9 cellular contexts compared by ENCODE assay signal in the genomic region with DNA sequence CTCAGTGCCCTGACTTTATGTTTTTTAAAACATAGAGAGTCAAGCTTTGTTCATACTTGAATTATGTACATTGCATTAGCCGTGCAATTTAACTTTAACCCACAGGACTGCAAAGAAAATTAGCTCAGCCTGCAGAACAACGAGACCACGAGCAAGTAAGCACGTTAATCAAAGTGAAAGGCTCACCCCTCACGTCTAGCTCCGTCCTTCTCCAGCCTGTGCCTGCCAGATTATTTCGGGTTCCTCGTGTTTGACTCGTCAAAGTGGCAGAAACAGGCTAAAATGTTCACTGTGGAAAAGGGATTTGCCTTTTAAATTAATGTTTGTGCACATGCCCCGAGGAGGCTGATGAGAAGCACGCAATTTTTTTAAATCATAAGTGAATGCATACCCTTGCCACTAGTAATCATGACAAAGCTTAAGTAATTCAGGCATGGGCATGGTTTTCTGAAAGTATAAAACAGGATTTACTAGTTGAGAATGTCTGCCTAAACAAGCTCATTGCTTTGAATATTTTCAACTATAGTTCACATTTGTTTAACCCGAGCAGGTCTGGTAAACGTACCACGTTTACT. TPM values are rescaled to one million over a fixed set of nuclear protein-coding genes. Genes with fewer than 3 reads are reported as not detected.
A peak's percentile ranks its signal among the peaks of the same experiment; 100 is the strongest.
DNase-seq lines count a peak whose midpoint lies in the region; ATAC-seq, FAIRE-seq and TF ChIP-seq lines count a peak whose summit lies in the region.
"Had no signal": no experiment of that assay in that cellular context is flagged by ENCODE, and none has a peak within 500 bp of the region (broad histone marks: within the 10 kb centered on the region; RNA-seq: fewer than 3 reads in every experiment).

No MANE protein-coding gene starts in this region.

- H3K4me1 ChIP-seq in parathyroid adenoma, result peaks cover 36% of the 10 kb centered on the region
- H3K4me1 ChIP-seq in HepG2 (ENCODE audit: insufficient read depth, low read length), result peaks cover 21% of the 10 kb centered on the region

- H2AFZ ChIP-seq in parathyroid adenoma (peak overlapping the region; percentile 52), HepG2 (ENCODE audit: low read length) (no peak overlapping the region)

- intact Hi-C loops in HepG2 (cut with micrococcal nuclease; ENCODE audit: unreplicated experiment), result no loop called here

- TF ChIP-seq RAD21 in HepG2 (CRISPR knock-in tag; IDR thresholded peaks at IDR 0.05), result no peak

- BruUV-seq in HepG2 (replicated peaks; lab: Mats Ljungman, UMichigan), result no TSS peak

- H3K4me3 ChIP-seq in parathyroid adenoma (ENCODE audit: low read depth, low read length) (no peak overlapping the region), HepG2 (replicated peaks in 1 of 3; ENCODE audit: insufficient read depth in 1 of 3, low read depth in 2 of 3, low read length in 3 of 3) (no peak overlapping the region)

- peaks cover 4% of the 10 kb centered on the region for H3K79me2 ChIP-seq in parathyroid adenoma
- H3K79me2 ChIP-seq in HepG2 (ENCODE audit: insufficient read depth, low read length), result no peaks in the 10 kb centered on the region

- POLR2A ChIA-PET in HepG2 (lab: Yijun Ruan, JAX), result no interaction called here

- no peak for FAIRE-seq in HepG2 (lab: Jason Lieb, UNC)

- TF ChIP-seq CTCF in parathyroid adenoma (IDR thresholded peaks at IDR 0.05) (no peak), HepG2 (CRISPR knock-in tag; IDR thresholded peaks at IDR 0.05) (no peak)

- peak; percentile 42 for DNase-seq in COR-L47 (lab: John Stamatoyannopoulos, UW)
- DNase-seq in NCI-H2081 (lab: John Stamatoyannopoulos, UW), result peak; percentile 18 to 68
- DNase-seq in cerebellar cortex (ENCODE audit: low spot score), result peak; percentile 55
- DNase-seq in activated T-cell treated with anti-CD3 and anti-CD28 coated beads for 4 hours, result no peak
- DNase-seq in stimulated activated CD4-positive, alpha-beta T cell treated with anti-CD3 and anti-CD28 coated beads, Interleukin-4, amount 100 ng/mL, for 24 hours, result no peak
- no peak for DNase-seq in HepG2 (ENCODE audit: low spot score)
- DNase-seq: H9 had no signal

- WGBS in HepG2 (ENCODE audit: low lambda C conversion rate), result 95% methylated on average over 14 of the region's 14 CpGs

- H3K9me3 ChIP-seq in parathyroid adenoma (ENCODE audit: control insufficient read depth, low read length), result no peaks in the 10 kb centered on the region
- no peaks in the 10 kb centered on the region for H3K9me3 ChIP-seq in HepG2 (ENCODE audit: low read length)

- H3K9ac ChIP-seq in parathyroid adenoma, result no peak overlapping the region
- H3K9ac ChIP-seq in HepG2 (ENCODE audit: insufficient read depth, low read depth, low read length), result no peak overlapping the region

- H4K20me1 ChIP-seq in HepG2 (ENCODE audit: insufficient read depth, low read length), result no peaks in the 10 kb centered on the region

- in situ Hi-C loops in HepG2 (cut with HindIII; ENCODE audit: extremely low pct_ligation_motif_present, low pct_unique_long_range_greater_than_20kb), result no loop called here

- no peak for ATAC-seq in HepG2
- ATAC-seq in GM18502 (IDR thresholded peaks at IDR 0.05; ENCODE audit: poor library complexity, unreplicated experiment), result no peak

- H3K36me3 ChIP-seq in parathyroid adenoma (ENCODE audit: control insufficient read depth, insufficient read depth, low read length), result no peaks in the 10 kb centered on the region
- H3K36me3 ChIP-seq in HepG2 (replicated peaks in 1 of 2; ENCODE audit: control insufficient read depth in 1 of 2, insufficient read depth in 2 of 2, low read length in 2 of 2), result peaks cover 14 to 68% of the 10 kb centered on the region in 2 experiments

- peak overlapping the region; percentile 91 for H3K27ac ChIP-seq in parathyroid adenoma
- no peak overlapping the region for H3K27ac ChIP-seq in HepG2 (ENCODE audit: extremely low read length, insufficient read depth, low read length)

- no peak for TF ChIP-seq POLR2A in HepG2 (IDR thresholded peaks at IDR 0.05; ENCODE audit: insufficient read depth in 1 of 2, low read depth in 2 of 2, low read length in 2 of 2)

- no peaks in the 10 kb centered on the region for H3K27me3 ChIP-seq in parathyroid adenoma (ENCODE audit: control insufficient read depth, insufficient read depth, low read length)
- no peaks in the 10 kb centered on the region for H3K27me3 ChIP-seq in HepG2 (ENCODE audit: control insufficient read depth in 1 of 2, insufficient read depth in 2 of 2, low read length in 2 of 2)

- no peak for TF ChIP-seq EP300 in HepG2 (IDR thresholded peaks at IDR 0.05; ENCODE audit: low read depth in 2 of 2, low read length in 2 of 2)
- no peak for TF ChIP-seq EP300 in HepG2 (CRISPR knock-in tag; IDR thresholded peaks at IDR 0.05; ENCODE audit: borderline replicate concordance)

- H3K4me2 ChIP-seq in parathyroid adenoma (ENCODE audit: low read length) (no peak overlapping the region), HepG2 (ENCODE audit: low read depth, low read length) (no peak overlapping the region)

- CTCF ChIA-PET in HepG2 (lab: Yijun Ruan, JAX; ENCODE audit: low intra/inter-chr PET ratio, low total read pairs), result no interaction called here

TF ChIP-seq in HepG2, 621 proteins besides CTCF, POLR2A, EP300 and RAD21 (continues in another document):
- TF ChIP-seq, protein P1, sequence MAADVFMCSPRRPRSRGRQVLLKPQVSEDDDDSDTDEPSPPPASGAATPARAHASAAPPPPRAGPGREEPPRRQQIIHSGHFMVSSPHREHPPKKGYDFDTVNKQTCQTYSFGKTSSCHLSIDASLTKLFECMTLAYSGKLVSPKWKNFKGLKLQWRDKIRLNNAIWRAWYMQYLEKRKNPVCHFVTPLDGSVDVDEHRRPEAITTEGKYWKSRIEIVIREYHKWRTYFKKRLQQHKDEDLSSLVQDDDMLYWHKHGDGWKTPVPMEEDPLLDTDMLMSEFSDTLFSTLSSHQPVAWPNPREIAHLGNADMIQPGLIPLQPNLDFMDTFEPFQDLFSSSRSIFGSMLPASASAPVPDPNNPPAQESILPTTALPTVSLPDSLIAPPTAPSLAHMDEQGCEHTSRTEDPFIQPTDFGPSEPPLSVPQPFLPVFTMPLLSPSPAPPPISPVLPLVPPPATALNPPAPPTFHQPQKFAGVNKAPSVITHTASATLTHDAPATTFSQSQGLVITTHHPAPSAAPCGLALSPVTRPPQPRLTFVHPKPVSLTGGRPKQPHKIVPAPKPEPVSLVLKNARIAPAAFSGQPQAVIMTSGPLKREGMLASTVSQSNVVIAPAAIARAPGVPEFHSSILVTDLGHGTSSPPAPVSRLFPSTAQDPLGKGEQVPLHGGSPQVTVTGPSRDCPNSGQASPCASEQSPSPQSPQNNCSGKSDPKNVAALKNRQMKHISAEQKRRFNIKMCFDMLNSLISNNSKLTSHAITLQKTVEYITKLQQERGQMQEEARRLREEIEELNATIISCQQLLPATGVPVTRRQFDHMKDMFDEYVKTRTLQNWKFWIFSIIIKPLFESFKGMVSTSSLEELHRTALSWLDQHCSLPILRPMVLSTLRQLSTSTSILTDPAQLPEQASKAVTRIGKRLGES (CRISPR knock-in tag; IDR thresholded peaks at IDR 0.05; ENCODE audit: borderline replicate concordance), result no peak
- TF ChIP-seq YEATS4 (CRISPR knock-in tag; IDR thresholded peaks at IDR 0.05; ENCODE audit: borderline replicate concordance) (no peak), ZNF572 (CRISPR knock-in tag; IDR thresholded peaks at IDR 0.05) (no peak), ZNF891 (CRISPR knock-in tag; IDR thresholded peaks at IDR 0.05) (no peak), FOXA1 (IDR thresholded peaks at IDR 0.05) (no peak), FOXA1 (CRISPR knock-in tag; IDR thresholded peaks at IDR 0.05) (no peak), HNRNPL (IDR thresholded peaks at IDR 0.05; ENCODE audit: low read depth, low read length) (no peak), ZNF329 (CRISPR knock-in tag; IDR thresholded peaks at IDR 0.05; ENCODE audit: low read depth) (no peak)
- TF ChIP-seq, protein P2, sequence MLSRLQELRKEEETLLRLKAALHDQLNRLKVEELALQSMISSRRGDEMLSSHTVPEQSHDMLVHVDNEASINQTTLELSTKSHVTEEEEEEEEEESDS (CRISPR knock-in tag; IDR thresholded peaks at IDR 0.05; ENCODE audit: borderline replicate concordance), result no peak
- TF ChIP-seq, protein P3, sequence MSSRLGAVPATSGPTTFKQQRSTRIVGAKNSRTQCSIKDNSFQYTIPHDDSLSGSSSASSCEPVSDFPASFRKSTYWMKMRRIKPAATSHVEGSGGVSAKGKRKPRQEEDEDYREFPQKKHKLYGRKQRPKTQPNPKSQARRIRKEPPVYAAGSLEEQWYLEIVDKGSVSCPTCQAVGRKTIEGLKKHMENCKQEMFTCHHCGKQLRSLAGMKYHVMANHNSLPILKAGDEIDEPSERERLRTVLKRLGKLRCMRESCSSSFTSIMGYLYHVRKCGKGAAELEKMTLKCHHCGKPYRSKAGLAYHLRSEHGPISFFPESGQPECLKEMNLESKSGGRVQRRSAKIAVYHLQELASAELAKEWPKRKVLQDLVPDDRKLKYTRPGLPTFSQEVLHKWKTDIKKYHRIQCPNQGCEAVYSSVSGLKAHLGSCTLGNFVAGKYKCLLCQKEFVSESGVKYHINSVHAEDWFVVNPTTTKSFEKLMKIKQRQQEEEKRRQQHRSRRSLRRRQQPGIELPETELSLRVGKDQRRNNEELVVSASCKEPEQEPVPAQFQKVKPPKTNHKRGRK (CRISPR knock-in tag; IDR thresholded peaks at IDR 0.05), result no peak

RNA-seq across cellular contexts. Expression of a gene that starts 15.3 kb away (rescaled TPM):
- total RNA-seq in HepG2 (2016; rRNA removed; fragmentation: Illumina TruSeq; extraction: Trizol), result 51.7 and 77.9 TPM in 2 replicates
- 8.0 and 8.8 TPM in 2 replicates for total RNA-seq in HepG2 (2016; cell fraction: cytosol; rRNA removed; fragmentation: Illumina TruSeq; extraction: Trizol; ENCODE audit: low read depth)
- total RNA-seq in HepG2 (2016; cell fraction: insoluble cytoplasmic fraction; rRNA removed; fragmentation: Illumina TruSeq; extraction: Trizol), result 47.2 and 73.5 TPM in 2 replicates
- total RNA-seq in HepG2 (2016; cell fraction: membrane; rRNA removed; fragmentation: Illumina TruSeq; extraction: Trizol), result 24.0 and 25.0 TPM in 2 replicates
- 50.9 and 56.2 TPM in 2 replicates for total RNA-seq in HepG2 (2016; cell fraction: nucleus; rRNA removed; fragmentation: Illumina TruSeq; extraction: Trizol)
- polyA plus RNA-seq in HepG2 (2011; rRNA removed), result 20.4 and 26.8 TPM in 2 replicates
- polyA plus RNA-seq in HepG2 (2011; cell fraction: cytosol; rRNA removed), result 14.8 and 18.8 TPM in 2 replicates
- polyA plus RNA-seq in HepG2 (2011; cell fraction: nucleus; rRNA removed), result 26.0 and 30.5 TPM in 2 replicates
- 30.3 and 41.4 TPM in 2 replicates for polyA plus RNA-seq in HepG2 (2012)
- 0.80 and 1.00 TPM in 2 replicates for polyA plus RNA-seq in HepG2 (2016; cell fraction: cytosol; fragmentation: Illumina TruSeq; extraction: Trizol; ENCODE audit: low read depth)
- 32.5 and 33.4 TPM in 2 replicates for polyA plus RNA-seq in HepG2 (2016; cell fraction: insoluble cytoplasmic fraction; fragmentation: Illumina TruSeq; extraction: Trizol; ENCODE audit: low read depth)
- polyA plus RNA-seq in HepG2 (2016; cell fraction: membrane; fragmentation: Illumina TruSeq; extraction: Trizol; ENCODE audit: low read depth), result 2.7 and 3.4 TPM in 2 replicates
- 35.8 and 35.9 TPM in 2 replicates for polyA plus RNA-seq in HepG2 (2016; cell fraction: nucleus; fragmentation: Illumina TruSeq; extraction: Trizol; ENCODE audit: insufficient read depth, low read depth)
- 48.8 and 66.3 TPM in 2 replicates for polyA minus RNA-seq in HepG2 (2011; rRNA and poly(A)+ RNA removed; ENCODE audit: low replicate concordance)
- polyA minus RNA-seq in HepG2 (2011; cell fraction: cytosol; rRNA and poly(A)+ RNA removed), result 52.1 and 52.3 TPM in 2 replicates
- polyA minus RNA-seq in HepG2 (2011; cell fraction: nucleus; rRNA and poly(A)+ RNA removed), result 130 and 149 TPM in 2 replicates

Comparison
In these comparisons a context has a peak if more than half of its experiments do, and no peak if none do; other contexts are left out.
1. DNase-seq: peak in COR-L47 (single experiment), NCI-H2081 (2 of 2) and cerebellar cortex (single experiment); none in activated T-cell treated with anti-CD3 and anti-CD28 coated beads for 4 hours (single experiment), stimulated activated CD4-positive, alpha-beta T cell treated with anti-CD3 and anti-CD28 coated beads, Interleukin-4, amount 100 ng/mL, for 24 hours (single experiment) and HepG2 (single experiment).